ENCODE assay signal across 18 cellular contexts in genomic region chr3:139893963-139894637, GRCh38. TPM values are rescaled to one million over a fixed set of nuclear protein-coding genes. Genes with fewer than 3 reads are reported as not detected.
"Had no signal": no experiment of that assay in that cellular context is flagged by ENCODE, and none has a peak within 500 bp of the region (broad histone marks: within the 10 kb centered on the region; RNA-seq: fewer than 3 reads in every experiment).

No MANE protein-coding gene starts in this region.

- H3K36me3 Mint-ChIP-seq: activated naive CD4-positive, alpha-beta T cell treated with anti-CD3 and anti-CD28 coated beads, Interleukin-2, amount 10 ng/mL, durations not matched to agents 7 days and 5 days had no signal

- H3K27me3 Mint-ChIP-seq: activated CD4-positive, alpha-beta T cell treated with anti-CD3 and anti-CD28 coated beads, Interleukin-2, amount 10 ng/mL, durations not matched to agents 7 days and 5 days; activated naive CD4-positive, alpha-beta T cell treated with anti-CD3 and anti-CD28 coated beads, Interleukin-2, amount 10 ng/mL, durations not matched to agents 7 days and 5 days; central memory CD8-positive, alpha-beta T cell; dendritic cell treated with granulocyte-macrophage colony-stimulating factor and Interleukin-4, amounts not matched to agents 40 ng/mL and 50 ng/mL, for 4 days; T-helper 17 cell had no signal

- ATAC-seq: T-helper 17 cell had no signal

- H3K4me3 ChIP-seq: adrenal gland, stomach, transverse colon had no signal

- H3K9me3 ChIP-seq: adrenal gland, stomach, transverse colon had no signal

- H3K27ac Mint-ChIP-seq: activated CD4-positive, alpha-beta T cell treated with anti-CD3 and anti-CD28 coated beads, Interleukin-2, amount 10 ng/mL, durations not matched to agents 7 days and 5 days; activated naive CD4-positive, alpha-beta T cell treated with anti-CD3 and anti-CD28 coated beads, Interleukin-2, amount 10 ng/mL, durations not matched to agents 7 days and 5 days; activated T-helper 2 cell treated with anti-CD3 and anti-CD28 coated beads, Interferon-gamma antibody, Interleukin-2, Interleukin-4, amounts not matched to agents 10 μg/mL and 5 μg/mL and 100 μg/mL, durations not matched to agents 14 hours and 24 hours and 36 hours; dendritic cell treated with granulocyte-macrophage colony-stimulating factor and Interleukin-4, amounts not matched to agents 40 ng/mL and 50 ng/mL, for 4 days; endodermal cell; nephron; T-helper 17 cell had no signal

- H3K36me3 ChIP-seq: adrenal gland, stomach, transverse colon had no signal

- DNase-seq: activated CD4-positive, alpha-beta T cell treated with anti-CD3 and anti-CD28 coated beads, Interleukin-2, amount 10 ng/mL, durations not matched to agents 7 days and 5 days; activated CD4-positive, CD25-positive, alpha-beta regulatory T cell; activated naive CD4-positive, alpha-beta T cell treated with anti-CD3 and anti-CD28 coated beads, Interleukin-2, amount 10 ng/mL, durations not matched to agents 7 days and 5 days; activated T-cell treated with anti-CD3 and anti-CD28 coated beads for 4 hours; endodermal cell; erythroblast; mesenchymal stem cell; stimulated activated CD4-positive, alpha-beta T cell treated with anti-CD3 and anti-CD28 coated beads, Interleukin-15, amount 100 ng/mL, for 24 hours; stimulated activated CD4-positive, alpha-beta T cell treated with anti-CD3 and anti-CD28 coated beads, Interleukin-4, amount 100 ng/mL, for 24 hours; stomach; T-helper 17 cell; transverse colon had no signal

- H3K9me3 Mint-ChIP-seq: activated CD4-positive, alpha-beta T cell treated with anti-CD3 and anti-CD28 coated beads, Interleukin-2, amount 10 ng/mL, durations not matched to agents 7 days and 5 days; activated naive CD4-positive, alpha-beta T cell treated with anti-CD3 and anti-CD28 coated beads, Interleukin-2, amount 10 ng/mL, durations not matched to agents 7 days and 5 days; activated T-helper 2 cell treated with anti-CD3 and anti-CD28 coated beads, Interferon-gamma antibody, Interleukin-2, Interleukin-4, amounts not matched to agents 10 μg/mL and 5 μg/mL and 100 μg/mL, durations not matched to agents 14 hours and 24 hours and 36 hours; central memory CD8-positive, alpha-beta T cell; dendritic cell treated with granulocyte-macrophage colony-stimulating factor and Interleukin-4, amounts not matched to agents 40 ng/mL and 50 ng/mL, for 4 days; nephron had no signal

- H3K27me3 ChIP-seq: adrenal gland, stomach, transverse colon had no signal

- H3K4me3 Mint-ChIP-seq: activated CD4-positive, alpha-beta T cell treated with anti-CD3 and anti-CD28 coated beads, Interleukin-2, amount 10 ng/mL, durations not matched to agents 7 days and 5 days; activated naive CD4-positive, alpha-beta T cell treated with anti-CD3 and anti-CD28 coated beads, Interleukin-2, amount 10 ng/mL, durations not matched to agents 7 days and 5 days; central memory CD8-positive, alpha-beta T cell; dendritic cell treated with granulocyte-macrophage colony-stimulating factor and Interleukin-4, amounts not matched to agents 40 ng/mL and 50 ng/mL, for 4 days; endodermal cell; nephron; T-helper 17 cell had no signal

- H3K4me1 ChIP-seq: stomach, transverse colon had no signal

- H3K4me1 Mint-ChIP-seq: activated CD4-positive, alpha-beta T cell treated with anti-CD3 and anti-CD28 coated beads, Interleukin-2, amount 10 ng/mL, durations not matched to agents 7 days and 5 days; activated naive CD4-positive, alpha-beta T cell treated with anti-CD3 and anti-CD28 coated beads, Interleukin-2, amount 10 ng/mL, durations not matched to agents 7 days and 5 days; central memory CD8-positive, alpha-beta T cell; endodermal cell; nephron; T-helper 17 cell had no signal

RNA-seq across cellular contexts. Expression of gene CLSTN2, which starts 40.9 kb away (rescaled TPM):
- total RNA-seq: activated CD4-positive, alpha-beta T cell treated with anti-CD3 and anti-CD28 coated beads, Interleukin-2, amount 10 ng/mL, durations not matched to agents 7 days and 5 days; activated CD8-positive, alpha-beta memory T cell treated with anti-CD3 and anti-CD28 coated beads for 36 hours; activated T-helper 2 cell treated with anti-CD3 and anti-CD28 coated beads, Interferon-gamma antibody, Interleukin-2, Interleukin-4, amounts not matched to agents 10 μg/mL and 5 μg/mL and 100 μg/mL, durations not matched to agents 14 hours and 24 hours and 36 hours; T-helper 17 cell had no signal
